In genomic region chr21:46063227-46063626, GRCh38 we compare ENCODE assay signal across 1 cellular context.
TF ChIP-seq lines count a peak whose summit lies in the region.

No MANE protein-coding gene starts in this region.

TF ChIP-seq in HCT116, 20 proteins besides CTCF, POLR2A, EP300 and RAD21:
- TF ChIP-seq ZBTB33 (IDR thresholded peaks at IDR 0.05; ENCODE audit: extremely low read depth, insufficient replicate concordance, low read length) (no peak), POLR2AphosphoS5 (IDR thresholded peaks at IDR 0.05; ENCODE audit: low read depth, low read length) (no peak), EZH2phosphoT487 (IDR thresholded peaks at IDR 0.05; ENCODE audit: borderline replicate concordance) (no peak), TCF7L2 (IDR thresholded peaks at IDR 0.05; ENCODE audit: borderline replicate concordance, extremely low read depth, insufficient read depth, insufficient read length) (no peak), CEBPB (IDR thresholded peaks at IDR 0.05; ENCODE audit: low read depth) (no peak)
